ENCODE assay signal across 20 cellular contexts in genomic region chr18:53254265-53254664, GRCh38.
A peak's percentile ranks its signal among the peaks of the same experiment; 100 is the strongest.
DNase-seq lines count a peak whose midpoint lies in the region; ATAC-seq, FAIRE-seq and TF ChIP-seq lines count a peak whose summit lies in the region.
"Had no signal": no experiment of that assay in that cellular context is flagged by ENCODE, and none has a peak within 500 bp of the region (broad histone marks: within the 10 kb centered on the region; RNA-seq: fewer than 3 reads in every experiment).

No MANE protein-coding gene starts in this region.

- TF ChIP-seq CTCF in GM23338 (conservative IDR thresholded peaks at IDR 0.05; ENCODE audit: low read depth in 2 of 2): no peak
- no peak for TF ChIP-seq CTCF in H9 (conservative IDR thresholded peaks at IDR 0.05)
- no peak for TF ChIP-seq CTCF in H1 (IDR thresholded peaks at IDR 0.05; ENCODE audit: control extremely low read depth in 1 of 3, insufficient read depth in 1 of 3, low read depth in 1 of 3, low read length in 3 of 3)
- no peak for TF ChIP-seq CTCF in GM20000 (IDR thresholded peaks at IDR 0.05; ENCODE audit: extremely low read depth, missing control alignments)

- H3K79me1 ChIP-seq in H9 (ENCODE audit: insufficient read depth, low read depth, low read length, poor library complexity, severe bottlenecking) (no peaks in the 10 kb centered on the region), H1 (ENCODE audit: low read depth, low read length) (no peaks in the 10 kb centered on the region)

- H3K4me1 Mint-ChIP-seq in GM23338: peaks cover 14% of the 10 kb centered on the region
- H3K4me1 Mint-ChIP-seq in H9: peaks cover 14 to 17% of the 10 kb centered on the region in 2 experiments
- H3K4me1 Mint-ChIP-seq: CD4-positive, CD25-positive, alpha-beta regulatory T cell; CD8-positive, alpha-beta memory T cell; IgD-negative memory B cell had no signal

- H2AFZ ChIP-seq in GM23338 (no peak overlapping the region), H9 (ENCODE audit: low read length) (no peak overlapping the region), H1 (ENCODE audit: low read length) (no peak overlapping the region)
- H2AFZ ChIP-seq: GM23248 had no signal

- H2AK5ac ChIP-seq in H9 (ENCODE audit: insufficient read length, low read length) (no peak overlapping the region), H1 (ENCODE audit: low read depth, low read length) (no peak overlapping the region)

- H3K4me2 ChIP-seq in GM23338: peak overlapping the region; percentile 36; the same call in 1 of the 2 replicates
- H3K4me2 ChIP-seq in H9 (ENCODE audit: insufficient read depth, insufficient read length, low read length): no peak overlapping the region
- peak overlapping the region; percentile 1 to 24; a peak in 1 of 4 replicates for H3K4me2 ChIP-seq in H1 (ENCODE audit: insufficient read depth in 1 of 2, low read depth in 2 of 2, low read length in 2 of 2)

- peak overlapping the region; percentile 44; the same call in 1 of the 2 replicates for H3K27ac Mint-ChIP-seq in GM23338
- H3K27ac Mint-ChIP-seq in H9: peak overlapping the region; percentile 48 to 64 (median 56); a peak in 3 of 7 replicates
- H3K27ac Mint-ChIP-seq: CD4-positive, CD25-positive, alpha-beta regulatory T cell; CD8-positive, alpha-beta memory T cell; IgD-negative memory B cell had no signal

- H3K36me3 ChIP-seq in GM23338 (ENCODE audit: insufficient read depth): no peaks in the 10 kb centered on the region
- H3K36me3 ChIP-seq in H1 (ENCODE audit: control insufficient read depth in 2 of 4, insufficient read depth in 4 of 4, low read length in 3 of 4): no peaks in the 10 kb centered on the region
- H3K36me3 ChIP-seq: BE2C, HAP-1 had no signal

- FAIRE-seq in H1 (lab: Jason Lieb, UNC): no peak
- FAIRE-seq: G401.6, GM12891, GM19239, HepG2 had no signal

- H3K56ac ChIP-seq in H9 (ENCODE audit: insufficient read length, low read depth, low read length): no peak overlapping the region
- H3K56ac ChIP-seq in H1 (replicated peaks; ENCODE audit: insufficient read length, low read depth, low read length): no peak overlapping the region

- no peak for TF ChIP-seq POLR2A in H1 (IDR thresholded peaks at IDR 0.05; ENCODE audit: control extremely low read depth in 1 of 2, low read depth in 2 of 2, low read length in 2 of 2)

- no peak overlapping the region for H4K5ac ChIP-seq in H9 (ENCODE audit: insufficient read length, low read depth, low read length)
- H4K5ac ChIP-seq in H1 (ENCODE audit: insufficient read length, low read depth, low read length): no peak overlapping the region

- CTCF ChIA-PET in H1 (lab: Charles Lee; ENCODE audit: partially characterized antibody): no interaction called here

- H3K36me3 Mint-ChIP-seq in GM23338 (ENCODE audit: low read depth) (peaks cover 11% of the 10 kb centered on the region; the same call in 2 of the 3 replicates), H9 (ENCODE audit: insufficient read depth in 1 of 3, low read depth in 3 of 3) (peaks cover 0 to 6% (median 4%) of the 10 kb centered on the region in 3 experiments; a peak in 3 of 7 replicates)
- H3K36me3 Mint-ChIP-seq: CD4-positive, CD25-positive, alpha-beta regulatory T cell; CD8-positive, alpha-beta memory T cell had no signal

- peak overlapping the region; percentile 23; the same call in 1 of the 2 replicates for H3K27ac ChIP-seq in GM23338 (ENCODE audit: low read depth)
- no peak overlapping the region for H3K27ac ChIP-seq in H9 (ENCODE audit: insufficient read length, low read depth, low read length)
- H3K27ac ChIP-seq in H1 (ENCODE audit: low read depth, low read length): no peak overlapping the region
- H3K27ac ChIP-seq: GM23248, HL-60 had no signal

- DNase-seq in GM23338 (ENCODE audit: low spot score): peak; percentile 32
- no peak for DNase-seq in H9
- peak in 1 of 2 experiments; percentile 10 for DNase-seq in H1 (ENCODE audit: low read depth in 1 of 2, low spot score in 2 of 2)
- DNase-seq in iPS-NIHi11 (ENCODE audit: low spot score): peak; percentile 4
- DNase-seq in DMS79 (lab: John Stamatoyannopoulos, UW): no peak
- no peak for DNase-seq in GM20000 (ENCODE audit: low spot score)
- DNase-seq: BE2C; C1 segment of cervical spinal cord; CD4-positive, CD25-positive, alpha-beta regulatory T cell; CD8-positive, alpha-beta memory T cell; DMS 273 treated with DMSO at 0.1 percent for 48 hours; GM23248; KBM-7 had no signal

- H4K20me1 ChIP-seq in GM23338 (replicated peaks; ENCODE audit: insufficient read depth): no peaks in the 10 kb centered on the region
- no peaks in the 10 kb centered on the region for H4K20me1 ChIP-seq in H9 (ENCODE audit: control insufficient read depth, insufficient read depth, insufficient read length)
- no peaks in the 10 kb centered on the region for H4K20me1 ChIP-seq in H1 (replicated peaks in 1 of 2; ENCODE audit: control insufficient read depth in 1 of 2, insufficient read depth in 2 of 2, low read length in 2 of 2)

- H3K4me1 ChIP-seq in GM23338 (ENCODE audit: insufficient read depth) (peaks cover 17% of the 10 kb centered on the region), H9 (ENCODE audit: insufficient read depth, low read length) (peaks cover 3% of the 10 kb centered on the region; the same call in 1 of the 2 replicates), H1 (replicated peaks in 1 of 4; ENCODE audit: control insufficient read depth in 3 of 4, insufficient read depth in 4 of 4, low read length in 3 of 4) (peaks cover 0 to 8% (median 1%) of the 10 kb centered on the region in 4 experiments; a peak in 3 of 7 replicates)
- H3K4me1 ChIP-seq: BE2C, HAP-1 had no signal

- H2BK5ac ChIP-seq in H9 (ENCODE audit: insufficient read length, low read length) (no peak overlapping the region), H1 (ENCODE audit: low read depth, low read length) (no peak overlapping the region)

- H3K14ac ChIP-seq in H9 (ENCODE audit: insufficient read depth, low read length) (no peak overlapping the region), H1 (ENCODE audit: insufficient read length) (no peak overlapping the region)

- H3K9ac ChIP-seq in H9 (ENCODE audit: extremely low read depth, insufficient read length, low read length) (no peak overlapping the region), H1 (replicated peaks in 1 of 4; ENCODE audit: extremely low read depth in 1 of 4, low read depth in 3 of 4, low read length in 3 of 4) (no peak overlapping the region)
- H3K9ac ChIP-seq: GM23248 had no signal

- no peak for TF ChIP-seq RAD21 in H1 (IDR thresholded peaks at IDR 0.05 in 1 of 2, conservative IDR thresholded peaks at IDR 0.05 in 1 of 2; ENCODE audit: low read depth in 2 of 2, low read length in 2 of 2)

- H3K4ac ChIP-seq in H9 (ENCODE audit: low read depth, low read length) (no peak overlapping the region), H1 (replicated peaks; ENCODE audit: insufficient read length, low read depth, low read length) (no peak overlapping the region)

- H3K18ac ChIP-seq in H9 (ENCODE audit: insufficient read length, low read depth, low read length) (no peak overlapping the region), H1 (ENCODE audit: extremely low read depth, low read length) (no peak overlapping the region)

- peaks cover 12% of the 10 kb centered on the region; the same call in 2 of the 3 replicates for H3K9me3 Mint-ChIP-seq in GM23338
- peaks cover 10 to 14% of the 10 kb centered on the region in 2 experiments; a peak in 3 of 5 replicates for H3K9me3 Mint-ChIP-seq in H9

- H3K23me2 ChIP-seq in H9 (ENCODE audit: insufficient read length, low read depth, low read length, poor library complexity, severe bottlenecking): no peaks in the 10 kb centered on the region
- no peaks in the 10 kb centered on the region for H3K23me2 ChIP-seq in H1 (ENCODE audit: low read depth, low read length)

- H3K9me2 ChIP-seq in GM23338 (ENCODE audit: insufficient read depth): no peaks in the 10 kb centered on the region

- H3K4me3 Mint-ChIP-seq in GM23338 (no peak overlapping the region), H9 (no peak overlapping the region)
- H3K4me3 Mint-ChIP-seq: CD4-positive, CD25-positive, alpha-beta regulatory T cell; CD8-positive, alpha-beta memory T cell; IgD-negative memory B cell had no signal

- TF ChIP-seq EP300 in H1 (IDR thresholded peaks at IDR 0.05; ENCODE audit: borderline replicate concordance in 1 of 2, low read depth in 2 of 2, low read length in 2 of 2): no peak

- WGBS in H9 (ENCODE audit: extremely low coverage, insufficient read length, low lambda C conversion rate): no CpG with 5 or more reads among the region's 1 CpG
- 76% methylated on average over 1 of the region's 1 CpG; no CpG with 5 or more reads in 1 of the 2 experiments for whole genome bisulfite sequencing in H1 (ENCODE audit: extremely low coverage in 1 of 2, insufficient coverage in 1 of 2, insufficient read length in 1 of 2, insufficient replicate concordance in 2 of 2, low coverage in 1 of 2, low lambda C conversion rate in 2 of 2, missing lambda C conversion rate in 1 of 2), 2 experiments

- no peaks in the 10 kb centered on the region for H3F3A ChIP-seq in GM23338 (replicated peaks; ENCODE audit: low read depth)

- H2BK12ac ChIP-seq in H9 (ENCODE audit: insufficient read length, low read depth, low read length) (no peak overlapping the region), H1 (ENCODE audit: low read depth, low read length) (no peak overlapping the region)

- ATAC-seq in GM23338: peak; percentile 83
- ATAC-seq: HepG2 had no signal

- H2BK120ac ChIP-seq in H9 (ENCODE audit: low read depth, low read length, poor library complexity, severe bottlenecking) (no peak overlapping the region), H1 (replicated peaks; ENCODE audit: low read depth, low read length) (peak overlapping the region; percentile 26)

- H4K91ac ChIP-seq in H9 (ENCODE audit: insufficient read length, low read depth, low read length) (no peak overlapping the region), H1 (replicated peaks; ENCODE audit: insufficient read length, low read length) (no peak overlapping the region)

- H2BK20ac ChIP-seq in H9 (ENCODE audit: low read depth, low read length, poor library complexity, severe bottlenecking) (no peak overlapping the region), H1 (ENCODE audit: low read length) (no peak overlapping the region)

- H2BK15ac ChIP-seq in H9 (ENCODE audit: low read depth, low read length): no peak overlapping the region
- no peak overlapping the region for H2BK15ac ChIP-seq in H1 (ENCODE audit: low read length)

- H3K4me3 ChIP-seq in GM23338: peak overlapping the region; percentile 4; the same call in 1 of the 2 replicates
- H3K4me3 ChIP-seq in H1 (ENCODE audit: extremely low read depth in 1 of 4, insufficient read depth in 2 of 4, low read depth in 3 of 4, low read length in 4 of 4): peak overlapping the region in 1 of 4 experiments; percentile 19; a peak in 1 of 8 replicates
- H3K4me3 ChIP-seq: GM23248, HAP-1 had no signal

- H3K9me3 ChIP-seq in H9 (ENCODE audit: control insufficient read depth, low read depth, low read length): no peaks in the 10 kb centered on the region
- no peaks in the 10 kb centered on the region for H3K9me3 ChIP-seq in H1 (ENCODE audit: insufficient read depth in 2 of 2, low read depth in 1 of 2, low read length in 1 of 2)
- H3K9me3 ChIP-seq: BE2C, HAP-1 had no signal

- no peak overlapping the region for H4K8ac ChIP-seq in H9 (replicated peaks; ENCODE audit: insufficient read length, low read depth, low read length)
- no peak overlapping the region for H4K8ac ChIP-seq in H1 (ENCODE audit: extremely low read depth, insufficient read depth, low read length)

- H3K27me3 Mint-ChIP-seq in GM23338 (ENCODE audit: insufficient read depth, low read depth, poor library complexity): no peaks in the 10 kb centered on the region
- H3K27me3 Mint-ChIP-seq in H9 (ENCODE audit: low read depth): no peaks in the 10 kb centered on the region; the same call in none of the 2 replicates
- H3K27me3 Mint-ChIP-seq: CD4-positive, CD25-positive, alpha-beta regulatory T cell; CD8-positive, alpha-beta memory T cell; IgD-negative memory B cell had no signal

- H3K27me3 ChIP-seq in GM23338 (ENCODE audit: insufficient read depth) (no peaks in the 10 kb centered on the region), H9 (ENCODE audit: insufficient read depth, low read length) (no peaks in the 10 kb centered on the region), H1 (replicated peaks in 1 of 4; ENCODE audit: control insufficient read depth in 3 of 4, extremely low read depth in 1 of 4, insufficient read depth in 3 of 4, low read length in 3 of 4) (no peaks in the 10 kb centered on the region)
- H3K27me3 ChIP-seq: BE2C had no signal

- POLR2A ChIA-PET in H1 (lab: Charles Lee; ENCODE audit: partially characterized antibody): no interaction called here

- no peaks in the 10 kb centered on the region for H3K79me2 ChIP-seq in GM23338 (replicated peaks; ENCODE audit: insufficient read depth)
- H3K79me2 ChIP-seq in H9 (ENCODE audit: insufficient read depth, low read length): no peaks in the 10 kb centered on the region
- no peaks in the 10 kb centered on the region for H3K79me2 ChIP-seq in H1 (ENCODE audit: control insufficient read depth in 1 of 2, insufficient read depth in 2 of 2, low read length in 2 of 2)

- no peak overlapping the region for H3T11ph ChIP-seq in H9 (ENCODE audit: low read length)

- H3K23ac ChIP-seq in H9 (ENCODE audit: insufficient read length, low read depth, low read length) (no peak overlapping the region), H1 (ENCODE audit: insufficient read length) (no peak overlapping the region)

Comparison
In these comparisons a context has a peak if more than half of its experiments do, and no peak if none do; other contexts are left out.
1. DNase-seq: peak in GM23338 (single experiment) and iPS-NIHi11 (single experiment); none in H9 (single experiment), DMS79 (single experiment) and GM20000 (single experiment).